ENCODE assay signal across 21 cellular contexts in genomic region chr3:30305021-30305420, GRCh38.
DNase-seq lines count a peak whose midpoint lies in the region; ATAC-seq, FAIRE-seq and TF ChIP-seq lines count a peak whose summit lies in the region.
"Had no signal": no experiment of that assay in that cellular context is flagged by ENCODE, and none has a peak within 500 bp of the region (broad histone marks: within the 10 kb centered on the region; RNA-seq: fewer than 3 reads in every experiment).

No MANE protein-coding gene starts in this region.

- TF ChIP-seq POLR2A in HCT116 (IDR thresholded peaks at IDR 0.05; ENCODE audit: borderline replicate concordance, extremely low read depth, insufficient read depth, insufficient read length) (no peak), endothelial cell of umbilical vein (IDR thresholded peaks at IDR 0.05; ENCODE audit: low read depth, low read length) (no peak)

- H3K27ac ChIP-seq in HCT116 (ENCODE audit: low read depth, low read length) (no peak overlapping the region), endothelial cell of umbilical vein (ENCODE audit: insufficient read depth, low read depth, low read length) (no peak overlapping the region)
- H3K27ac ChIP-seq: C4-2B, Peyer's patch had no signal

- peak; percentile 47; the same call in 1 of the 2 replicates for ATAC-seq in HCT116
- ATAC-seq: CD8-positive, alpha-beta T cell; Right ventricle myocardium inferior; T-cell had no signal

- no peak overlapping the region for H3K9ac ChIP-seq in HCT116 (ENCODE audit: low read length)
- H3K9ac ChIP-seq in endothelial cell of umbilical vein (replicated peaks; ENCODE audit: extremely low read depth, insufficient read depth, low read length), result no peak overlapping the region

- H3K79me2 ChIP-seq in HCT116 (ENCODE audit: insufficient read depth, low read length) (no peaks in the 10 kb centered on the region), endothelial cell of umbilical vein (ENCODE audit: control insufficient read depth, insufficient read depth, low read length) (no peaks in the 10 kb centered on the region)

- H3K9me2 ChIP-seq in HCT116 (ENCODE audit: insufficient read depth), result no peaks in the 10 kb centered on the region

- BruUV-seq in HCT116 (replicated peaks; lab: Mats Ljungman, UMichigan) (no TSS peak), endothelial cell of umbilical vein (replicated peaks; lab: Mats Ljungman, UMichigan) (TSS peak; percentile 3)

- DNase-seq in HCT116 (ENCODE audit: low read depth, low spot score), result no peak
- peak; percentile 47 for DNase-seq in RCC 7860 (ENCODE audit: low spot score)
- no peak for DNase-seq in endothelial cell of umbilical vein (ENCODE audit: low read depth, low spot score)
- peak; percentile 57 for DNase-seq in urothelium cell line (ENCODE audit: low spot score)
- no peak for DNase-seq in AG08396 (ENCODE audit: low spot score)
- no peak for DNase-seq in cortex of kidney (lab: John Stamatoyannopoulos, UW)
- no peak for DNase-seq in NCI-H2171 treated with DMSO at 0.1 percent for 48 hours (lab: John Stamatoyannopoulos, UW)
- DNase-seq: Caco-2; CD8-positive, alpha-beta T cell; KBM-7; MM.1S; NCI-H2029 treated with DMSO at 0.1 percent for 48 hours; NCI-H2227 treated with DMSO at 0.1 percent for 48 hours; NCI-H510A; NCI-H69; Peyer's patch; T-cell had no signal

- CTCF ChIA-PET in HCT116 (lab: Charles Lee), result no interaction called here
- CTCF ChIA-PET in endothelial cell of umbilical vein (lab: Charles Lee), result no interaction called here

- H3K9me3 ChIP-seq in HCT116 (ENCODE audit: control insufficient read depth in 1 of 2, insufficient read depth in 1 of 2, low read depth in 1 of 2, low read length in 2 of 2) (no peaks in the 10 kb centered on the region), endothelial cell of umbilical vein (replicated peaks; ENCODE audit: control insufficient read depth, insufficient read depth, low read length) (no peaks in the 10 kb centered on the region)
- H3K9me3 ChIP-seq: Peyer's patch had no signal

- H3K4me1 ChIP-seq in HCT116 (ENCODE audit: control insufficient read depth in 1 of 2, insufficient read depth in 2 of 2, low read length in 2 of 2) (no peaks in the 10 kb centered on the region), endothelial cell of umbilical vein (ENCODE audit: control insufficient read depth, extremely low read depth, insufficient read depth, low read length) (peaks cover 3% of the 10 kb centered on the region)
- H3K4me1 ChIP-seq: Peyer's patch had no signal

- H2AFZ ChIP-seq in HCT116 (ENCODE audit: low read depth, low read length, poor library complexity, severe bottlenecking) (no peak overlapping the region), endothelial cell of umbilical vein (ENCODE audit: low read depth, low read length) (no peak overlapping the region)

- H3K36me3 ChIP-seq in HCT116 (ENCODE audit: control insufficient read depth in 1 of 2, insufficient read depth in 2 of 2, low read length in 2 of 2) (no peaks in the 10 kb centered on the region), endothelial cell of umbilical vein (ENCODE audit: control insufficient read depth in 2 of 2, extremely low read depth in 1 of 2, insufficient read depth in 2 of 2, low read length in 2 of 2) (no peaks in the 10 kb centered on the region)
- H3K36me3 ChIP-seq: Peyer's patch had no signal

- FAIRE-seq in RCC 7860 (lab: Jason Lieb, UNC) (no peak), endothelial cell of umbilical vein (lab: Jason Lieb, UNC) (no peak), urothelium cell line (lab: Jason Lieb, UNC) (peak; percentile 91)
- FAIRE-seq: GM12892, HTR-8/SVneo had no signal

- POLR2A ChIA-PET in HCT116 (lab: Charles Lee) (no interaction called here), endothelial cell of umbilical vein (lab: Charles Lee) (no interaction called here)

- no peaks in the 10 kb centered on the region for H3K9me1 ChIP-seq in endothelial cell of umbilical vein (replicated peaks; ENCODE audit: control insufficient read depth, extremely low read depth, insufficient read depth, low read length)

- no peak for TF ChIP-seq RAD21 in HCT116 (IDR thresholded peaks at IDR 0.05; ENCODE audit: low read depth)

- dilution Hi-C loops in endothelial cell of umbilical vein (cut with MboI; ENCODE audit: extremely low pct_ligation_motif_present, low sequenced_read_pairs), result no loop called here

- H3K27me3 ChIP-seq in HCT116 (ENCODE audit: insufficient read depth, low read length) (no peaks in the 10 kb centered on the region), endothelial cell of umbilical vein (ENCODE audit: control insufficient read depth in 2 of 2, insufficient read depth in 2 of 2, low read length in 2 of 2) (no peaks in the 10 kb centered on the region)
- H3K27me3 ChIP-seq: Peyer's patch had no signal

- intact Hi-C loops in HCT116 (cut with micrococcal nuclease), result no loop called here
- intact Hi-C loops in endothelial cell of umbilical vein (cut with micrococcal nuclease), result no loop called here

- RAD21 ChIA-PET in HCT116 (lab: Charles Lee; ENCODE audit: low non-redundant PET in 1 of 2, low total read pairs in 2 of 2, uncharacterized antibody in 2 of 2, unreplicated experiment in 2 of 2), result no interaction called here

- TF ChIP-seq CTCF in HCT116 (IDR thresholded peaks at IDR 0.05 in 2 of 3, conservative IDR thresholded peaks at IDR 0.05 in 1 of 3; ENCODE audit: borderline replicate concordance in 1 of 3, insufficient read depth in 1 of 3, low read depth in 2 of 3, low read length in 2 of 3) (no peak), endothelial cell of umbilical vein (IDR thresholded peaks at IDR 0.05; ENCODE audit: extremely low read depth in 1 of 2, insufficient read depth in 1 of 2, low read depth in 1 of 2, low read length in 2 of 2) (no peak)

- H3K4me2 ChIP-seq in HCT116 (ENCODE audit: low read length) (no peak overlapping the region), endothelial cell of umbilical vein (ENCODE audit: insufficient read depth, low read length) (no peak overlapping the region)

- no peaks in the 10 kb centered on the region for H4K20me1 ChIP-seq in HCT116 (ENCODE audit: insufficient read depth)
- no peaks in the 10 kb centered on the region for H4K20me1 ChIP-seq in endothelial cell of umbilical vein (replicated peaks; ENCODE audit: control insufficient read depth, extremely low read depth, insufficient read depth, low read length)

- H3K4me3 ChIP-seq in HCT116 (replicated peaks in 1 of 2; ENCODE audit: low read depth in 1 of 2, low read length in 2 of 2) (no peak overlapping the region), endothelial cell of umbilical vein (replicated peaks in 1 of 3; ENCODE audit: insufficient read depth in 1 of 3, low read depth in 1 of 3, low read length in 3 of 3) (no peak overlapping the region)
- H3K4me3 ChIP-seq: Peyer's patch had no signal

TF ChIP-seq in HCT116, 20 proteins besides CTCF, POLR2A, EP300 and RAD21:
- TF ChIP-seq MAX (IDR thresholded peaks at IDR 0.05), result no peak

TF ChIP-seq in endothelial cell of umbilical vein, 7 proteins besides CTCF, POLR2A, EP300 and RAD21:
- TF ChIP-seq JUN (IDR thresholded peaks at IDR 0.05; ENCODE audit: borderline replicate concordance, insufficient read depth, insufficient read length, low read depth) (no peak), EZH2 (IDR thresholded peaks at IDR 0.05; ENCODE audit: borderline replicate concordance, low read depth, low read length, severe bottlenecking) (no peak), FOS (IDR thresholded peaks at IDR 0.05; ENCODE audit: borderline replicate concordance, insufficient read depth, low read length) (no peak), MYC (IDR thresholded peaks at IDR 0.05; ENCODE audit: low read depth, low read length) (no peak), MAX (IDR thresholded peaks at IDR 0.05; ENCODE audit: insufficient read depth, insufficient read length) (no peak), POLR2AphosphoS5 (IDR thresholded peaks at IDR 0.05; ENCODE audit: insufficient read depth, low read depth, low read length) (no peak), GATA2 (IDR thresholded peaks at IDR 0.05; ENCODE audit: insufficient read depth, insufficient read length, low read depth, low read length) (no peak)

Comparison
In these comparisons a context has a peak if more than half of its experiments do, and no peak if none do; other contexts are left out.
1. DNase-seq: peak in RCC 7860 (single experiment) and urothelium cell line (single experiment); none in HCT116 (single experiment), endothelial cell of umbilical vein (single experiment), AG08396 (single experiment), cortex of kidney (single experiment) and NCI-H2171 treated with DMSO at 0.1 percent for 48 hours (single experiment).